Comparison of ENCODE assay signal across 8 cellular contexts in genomic region chr5:113330533-113331200, GRCh38.
DNase-seq lines count a peak whose midpoint lies in the region; ATAC-seq and TF ChIP-seq lines count a peak whose summit lies in the region.

No MANE protein-coding gene starts in this region.

- intact Hi-C loops in Right ventricle myocardium inferior (cut with DNase I), result loop anchor here (2.0 to 5.0 kb wide), 2 partner anchors 128 to 334 kb away; no protein-coding TSS in a partner anchor
- intact Hi-C loops in cardiac septum (cut with DNase I), result loop anchor here (5.0 kb wide), 3 partner anchors 33 to 333 kb away; no protein-coding TSS in a partner anchor
- intact Hi-C loops in breast epithelium (cut with DNase I; ENCODE audit: low total_unique reads), result no loop called here
- intact Hi-C loops in left lung (cut with DNase I), result loop anchor here in 1 of 2 donors (10.0 kb wide), 1 partner anchor 336 kb away; no protein-coding TSS in a partner anchor

- TF ChIP-seq POLR2A in breast epithelium (IDR thresholded peaks at IDR 0.05), result no peak

- peak overlapping the region in 1 of 2 donors; percentile 23 for H3K27ac ChIP-seq in breast epithelium
- no peak overlapping the region for H3K27ac ChIP-seq in left lung

- no peaks in the 10 kb centered on the region for H3K9me3 ChIP-seq in breast epithelium
- no peaks in the 10 kb centered on the region for H3K9me3 ChIP-seq in left lung

- peak; percentile 69 for ATAC-seq in Right ventricle myocardium inferior
- ATAC-seq in HG02642 (IDR thresholded peaks at IDR 0.05; ENCODE audit: poor library complexity, unreplicated experiment), result peak; percentile 68
- ATAC-seq in left lung, result peak; percentile 66

- TF ChIP-seq CTCF in breast epithelium (IDR thresholded peaks at IDR 0.05) (peak in 1 of 3 donors; percentile 29), left lung (IDR thresholded peaks at IDR 0.05) (peak in 1 of 2 donors; percentile 16)

- no peak overlapping the region for H3K4me3 ChIP-seq in breast epithelium
- H3K4me3 ChIP-seq in left lung, result no peak overlapping the region
- H3K4me3 ChIP-seq in H7 (ENCODE audit: insufficient read depth, low read depth, low read length), result no peak overlapping the region

- H3K4me1 ChIP-seq in breast epithelium (no peaks in the 10 kb centered on the region), left lung (peaks cover 0 to 9% of the 10 kb centered on the region in 2 donors)

- peak; percentile 73 for DNase-seq in Right ventricle myocardium inferior (ENCODE audit: missing footprints)
- DNase-seq in cardiac septum (ENCODE audit: low spot score), result no peak
- DNase-seq in NCI-H524 (lab: John Stamatoyannopoulos, UW), result peak; percentile 78 to 89
- peak; percentile 52 to 61 for DNase-seq in breast epithelium (ENCODE audit: low spot score in 2 of 2)
- DNase-seq in left lung, result no peak
- DNase-seq in NK-92 (lab: John Stamatoyannopoulos, UW; ENCODE audit: unreplicated experiment), result no peak
- no peak for DNase-seq in H7

- H3K27me3 ChIP-seq in breast epithelium (no peaks in the 10 kb centered on the region), left lung (no peaks in the 10 kb centered on the region), H7 (ENCODE audit: control insufficient read depth, insufficient read depth, low read length) (no peaks in the 10 kb centered on the region)

- H3K36me3 ChIP-seq in breast epithelium (no peaks in the 10 kb centered on the region), left lung (no peaks in the 10 kb centered on the region), H7 (replicated peaks; ENCODE audit: control insufficient read depth, insufficient read depth, low read length) (no peaks in the 10 kb centered on the region)

Comparison
In these comparisons a context has a peak if more than half of its experiments do, and no peak if none do; other contexts are left out.
1. DNase-seq: peak in Right ventricle myocardium inferior (single experiment), NCI-H524 (2 of 2) and breast epithelium (2 of 2); none in cardiac septum (single experiment), left lung (0 of 2), NK-92 (single experiment) and H7 (single experiment).
2. Peak in every context shown above with its lines, with median percentiles within 50 percentile points of each other: ATAC-seq.